Comparison of ENCODE assay signal across 20 cellular contexts in the genomic region with DNA sequence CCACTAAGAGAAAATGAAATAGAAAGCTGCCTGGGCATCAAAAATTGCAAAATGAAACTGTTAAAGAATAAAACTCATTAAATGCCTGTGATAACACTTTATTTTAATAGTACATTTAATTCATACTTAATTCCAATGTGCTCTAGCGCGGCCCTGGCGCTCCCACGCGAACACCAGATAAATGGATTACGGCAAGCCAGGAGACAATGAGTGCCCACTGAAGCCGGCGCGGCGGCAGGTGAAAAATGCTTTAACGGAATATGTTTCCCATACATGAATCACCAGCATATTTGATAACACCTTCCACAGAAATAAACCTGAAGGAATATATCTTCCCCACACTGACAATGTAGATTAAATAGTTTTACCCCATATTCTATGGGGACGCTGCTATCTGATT.
A peak's percentile ranks its signal among the peaks of the same experiment; 100 is the strongest.
DNase-seq lines count a peak whose midpoint lies in the region; ATAC-seq, FAIRE-seq and TF ChIP-seq lines count a peak whose summit lies in the region.
"Had no signal": no experiment of that assay in that cellular context is flagged by ENCODE, and none has a peak within 500 bp of the region (broad histone marks: within the 10 kb centered on the region; RNA-seq: fewer than 3 reads in every experiment).

No MANE protein-coding gene starts in this region.

- H2BK5ac ChIP-seq in mesenchymal stem cell (ENCODE audit: low read depth, low read length, poor library complexity, severe bottlenecking): no peak overlapping the region

- H3K4me3 ChIP-seq in right atrium auricular region (no peak overlapping the region), kidney (ENCODE audit: low read length in 2 of 2) (no peak overlapping the region), mesenchymal stem cell (ENCODE audit: insufficient read depth in 1 of 2, low read depth in 1 of 2, low read length in 2 of 2) (no peak overlapping the region)
- H3K4me3 ChIP-seq: HAP-1 had no signal

- H2BK12ac ChIP-seq in mesenchymal stem cell (ENCODE audit: low read length in 2 of 2): no peak overlapping the region

- H4K8ac ChIP-seq in mesenchymal stem cell (ENCODE audit: low read length): no peak overlapping the region

- WGBS in mesenchymal stem cell: 94% methylated on average over 12 of the region's 12 CpGs

- DNase-seq in Right ventricle myocardium inferior (ENCODE audit: missing footprints): peak; percentile 30
- DNase-seq in right atrium auricular region (ENCODE audit: low spot score): no peak
- DNase-seq in kidney: peak; percentile 8
- no peak for DNase-seq in urothelium cell line (ENCODE audit: low spot score)
- DNase-seq in mesenchymal stem cell: no peak
- DNase-seq in central memory CD4-positive, alpha-beta T cell: no peak
- DNase-seq: C1 segment of cervical spinal cord; Calu3; CD4-positive, alpha-beta memory T cell; COR-L47; DMS53; DMS79 treated with DMSO at 0.1 percent for 48 hours; GF-D8; GOT3; HFFc6 had no signal

- H3K27ac ChIP-seq in right atrium auricular region (no peak overlapping the region), angular gyrus (ENCODE audit: low read depth, low read length) (peak overlapping the region; percentile 15), kidney (ENCODE audit: low read depth in 2 of 2, low read length in 2 of 2) (no peak overlapping the region), mesenchymal stem cell (ENCODE audit: low read length, poor library complexity, severe bottlenecking) (no peak overlapping the region)

- H2BK120ac ChIP-seq in mesenchymal stem cell (ENCODE audit: low read depth, low read length): no peak overlapping the region

- ATAC-seq in Right ventricle myocardium inferior: no peak

- no peak overlapping the region for H4K91ac ChIP-seq in mesenchymal stem cell (ENCODE audit: low read length)

- TF ChIP-seq CTCF in right atrium auricular region (IDR thresholded peaks at IDR 0.05) (no peak), kidney (IDR thresholded peaks at IDR 0.05; ENCODE audit: borderline replicate concordance, extremely low read depth, insufficient read depth) (no peak)

- no peaks in the 10 kb centered on the region for H3K4me1 ChIP-seq in right atrium auricular region
- no peaks in the 10 kb centered on the region for H3K4me1 ChIP-seq in kidney (ENCODE audit: control insufficient read depth in 1 of 2, insufficient read depth in 1 of 2, low read depth in 1 of 2, low read length in 2 of 2)
- no peaks in the 10 kb centered on the region for H3K4me1 ChIP-seq in mesenchymal stem cell (ENCODE audit: control insufficient read depth, insufficient read depth, low read depth, low read length)
- H3K4me1 ChIP-seq: HAP-1 had no signal

- H3K18ac ChIP-seq in mesenchymal stem cell (ENCODE audit: low read depth in 1 of 2, low read length in 2 of 2): no peak overlapping the region

- intact Hi-C loops in Right ventricle myocardium inferior (cut with DNase I): no loop called here
- intact Hi-C loops in kidney (cut with DNase I): no loop called here

- H3K9me3 ChIP-seq in right atrium auricular region (no peaks in the 10 kb centered on the region), kidney (ENCODE audit: control insufficient read depth in 1 of 2, low read length in 2 of 2) (no peaks in the 10 kb centered on the region), mesenchymal stem cell (ENCODE audit: control insufficient read depth, low read length) (no peaks in the 10 kb centered on the region)
- H3K9me3 ChIP-seq: HAP-1 had no signal

- no peaks in the 10 kb centered on the region for H3K27me3 ChIP-seq in right atrium auricular region
- peaks cover 0 to 88% of the 10 kb centered on the region in 2 experiments for H3K27me3 ChIP-seq in mesenchymal stem cell (ENCODE audit: control insufficient read depth in 1 of 2, insufficient read depth in 1 of 2, low read length in 2 of 2)

- no peak overlapping the region for H2AK5ac ChIP-seq in mesenchymal stem cell (ENCODE audit: low read length, severe bottlenecking)

- no peak overlapping the region for H2BK15ac ChIP-seq in mesenchymal stem cell (ENCODE audit: low read depth, poor library complexity, severe bottlenecking)

- H3K79me1 ChIP-seq in mesenchymal stem cell (replicated peaks; ENCODE audit: low read length, poor library complexity, severe bottlenecking): no peaks in the 10 kb centered on the region

- FAIRE-seq in kidney (lab: Jason Lieb, UNC) (no peak), urothelium cell line (lab: Jason Lieb, UNC) (peak; percentile 56)
- FAIRE-seq: GM12891, GM18507, H54 had no signal

- H3K4me2 ChIP-seq in mesenchymal stem cell (ENCODE audit: low read length, poor library complexity, severe bottlenecking): no peak overlapping the region

- H3K23ac ChIP-seq in mesenchymal stem cell (ENCODE audit: low read length in 2 of 2): no peak overlapping the region

- no peaks in the 10 kb centered on the region for H3K36me3 ChIP-seq in right atrium auricular region
- no peaks in the 10 kb centered on the region for H3K36me3 ChIP-seq in kidney (ENCODE audit: control insufficient read depth in 1 of 2, insufficient read depth in 2 of 2, low read length in 2 of 2)
- H3K36me3 ChIP-seq in mesenchymal stem cell (ENCODE audit: control insufficient read depth in 1 of 2, insufficient read depth in 2 of 2, low read depth in 1 of 2, low read length in 2 of 2): no peaks in the 10 kb centered on the region
- H3K36me3 ChIP-seq: HAP-1 had no signal

- no peak overlapping the region for H2AFZ ChIP-seq in mesenchymal stem cell (ENCODE audit: low read depth, low read length)

- H3K9ac ChIP-seq in kidney (ENCODE audit: low read length in 2 of 2) (no peak overlapping the region), mesenchymal stem cell (ENCODE audit: low read length) (no peak overlapping the region)

- H3K14ac ChIP-seq in mesenchymal stem cell (ENCODE audit: low read length in 2 of 2): no peak overlapping the region

- H3K4ac ChIP-seq in mesenchymal stem cell (ENCODE audit: low read depth in 1 of 2, low read length in 2 of 2): no peak overlapping the region

Comparison
In these comparisons a context has a peak if more than half of its experiments do, and no peak if none do; other contexts are left out.
1. DNase-seq: peak in Right ventricle myocardium inferior (single experiment) and kidney (single experiment); none in right atrium auricular region (single experiment), urothelium cell line (single experiment), mesenchymal stem cell (single experiment) and central memory CD4-positive, alpha-beta T cell (single experiment).